In genomic region chr19:48497728-48498575, GRCh38 we compare ENCODE assay signal across 1 cellular context.
TF ChIP-seq lines count a peak whose summit lies in the region.

No MANE protein-coding gene starts in this region.

TF ChIP-seq in K562, 482 proteins besides CTCF, POLR2A, EP300 and RAD21:
- no peak for TF ChIP-seq BCL6 (CRISPR knock-in tag; IDR thresholded peaks at IDR 0.05)
- peak; percentile 54; the same call in 1 of the 2 replicates for TF ChIP-seq RBFOX2 (IDR thresholded peaks at IDR 0.05; ENCODE audit: low read depth, low read length)
- peak; percentile 46; the same call in 1 of the 2 replicates for TF ChIP-seq POLR2G (IDR thresholded peaks at IDR 0.05; ENCODE audit: low read depth, low read length)
